ENCODE assay signal across 21 cellular contexts in the genomic region with DNA sequence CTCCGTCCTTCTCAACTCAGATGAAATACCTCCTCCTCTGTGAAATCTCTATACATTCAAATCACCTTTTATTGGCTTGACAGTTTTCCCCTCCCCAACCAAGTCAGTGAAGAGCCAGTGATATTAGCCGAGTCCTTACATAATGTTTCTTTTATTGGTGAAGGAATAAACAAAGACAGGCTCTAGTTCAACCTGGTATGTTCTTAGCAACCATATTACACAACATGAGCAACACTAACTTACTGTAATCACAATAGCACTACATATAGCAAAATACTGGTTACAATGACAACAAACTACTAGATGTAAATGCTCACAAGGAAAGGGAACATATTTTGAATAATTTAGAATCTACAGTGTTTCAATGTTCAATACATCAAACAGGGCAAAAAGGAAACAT. TPM values are rescaled to one million over a fixed set of nuclear protein-coding genes. Genes with fewer than 3 reads are reported as not detected.
DNase-seq lines count a peak whose midpoint lies in the region; ATAC-seq and TF ChIP-seq lines count a peak whose summit lies in the region.
"Had no signal": no experiment of that assay in that cellular context is flagged by ENCODE, and none has a peak within 500 bp of the region (broad histone marks: within the 10 kb centered on the region; RNA-seq: fewer than 3 reads in every experiment).

No MANE protein-coding gene starts in this region.

- peak overlapping the region; percentile 33 for H3K4me3 Mint-ChIP-seq in activated T-cell treated with anti-CD3 and anti-CD28 coated beads, Interleukin-2, amount 50 U/mL, for 4 hours

- no peak overlapping the region for H3K14ac ChIP-seq in trophoblast cell (ENCODE audit: low read length)

- H3K4me1 Mint-ChIP-seq in activated T-cell treated with anti-CD3 and anti-CD28 coated beads, Interleukin-2, amount 50 U/mL, for 4 hours (ENCODE audit: low read depth), result peaks cover 65% of the 10 kb centered on the region

- H2BK12ac ChIP-seq in trophoblast cell (ENCODE audit: low read length), result no peak overlapping the region

- peak overlapping the region; percentile 86 for H3K4ac ChIP-seq in trophoblast cell (ENCODE audit: low read depth, low read length)

- in situ Hi-C loops in SK-MEL-5 (cut with HindIII; ENCODE audit: low pct_unique_long_range_greater_than_20kb, low sequenced_read_pairs), result no loop called here

- H3K4me2 ChIP-seq in fibroblast of lung (ENCODE audit: extremely low read depth, insufficient read depth, low read length) (peak overlapping the region; percentile 7), trophoblast cell (ENCODE audit: low read length) (no peak overlapping the region)

- no peak overlapping the region for H2BK120ac ChIP-seq in trophoblast cell (ENCODE audit: insufficient read depth, low read length, poor library complexity)

- H2AK5ac ChIP-seq in trophoblast cell (ENCODE audit: low read length), result no peak overlapping the region

- H3K79me1 ChIP-seq in trophoblast cell (ENCODE audit: low read length), result no peaks in the 10 kb centered on the region

- no peak overlapping the region for H4K91ac ChIP-seq in trophoblast cell (ENCODE audit: low read depth, low read length)

- CTCF ChIA-PET in HEK293T (lab: Yijun Ruan, JAX), result interaction anchor here (1.1 kb wide), 1 partner anchor 123 kb away, joined by 5 read pairs; no protein-coding TSS in a partner anchor

- H3K4me3 ChIP-seq in fibroblast of lung (replicated peaks in 1 of 4; ENCODE audit: control extremely low read depth in 1 of 4, insufficient read depth in 1 of 4, low read depth in 3 of 4, low read length in 4 of 4) (no peak overlapping the region), trophoblast cell (ENCODE audit: low read depth, low read length) (no peak overlapping the region), adrenal gland (no peak overlapping the region)
- H3K4me3 ChIP-seq: esophagus muscularis mucosa had no signal

- peaks cover 4% of the 10 kb centered on the region for H4K20me1 ChIP-seq in fibroblast of lung (ENCODE audit: control insufficient read depth, extremely low read depth, insufficient read depth, low read length)

- no peaks in the 10 kb centered on the region for H3K9me3 ChIP-seq in fibroblast of lung (ENCODE audit: control insufficient read depth, insufficient read depth, low read depth, low read length)
- H3K9me3 ChIP-seq in trophoblast cell (ENCODE audit: insufficient read depth, low read depth, low read length), result no peaks in the 10 kb centered on the region
- no peaks in the 10 kb centered on the region for H3K9me3 ChIP-seq in adrenal gland (replicated peaks in 1 of 3)
- H3K9me3 ChIP-seq: esophagus muscularis mucosa had no signal

- WGBS in trophoblast cell (ENCODE audit: extremely low coverage, insufficient coverage, insufficient read length), result no CpG with 5 or more reads among the region's 2 CpGs
- WGBS in adrenal gland, 4 donors, result 88 to 97% (median 94%) methylated on average over 2 of the region's 2 CpGs

- no peak overlapping the region for H3K9ac ChIP-seq in fibroblast of lung (ENCODE audit: insufficient read depth, low read length)
- no peak overlapping the region for H3K9ac ChIP-seq in trophoblast cell (ENCODE audit: low read length)

- H3K18ac ChIP-seq in trophoblast cell (ENCODE audit: low read length), result no peak overlapping the region

- peaks cover 3% of the 10 kb centered on the region for H3K9me3 Mint-ChIP-seq in activated T-cell treated with anti-CD3 and anti-CD28 coated beads, Interleukin-2, amount 50 U/mL, for 4 hours

- DNase-seq in activated T-cell treated with anti-CD3 and anti-CD28 coated beads, Interleukin-2, amount 50 U/mL, for 4 hours, result no peak
- no peak for DNase-seq in activated T-cell treated with anti-CD3 and anti-CD28 coated beads, Interleukin-2, amount 50 U/mL, for 1 hour
- peak; percentile 13 for DNase-seq in SK-MEL-5 (ENCODE audit: low read depth, low spot score)
- peak in 1 of 2 donors; percentile 56 for DNase-seq in fibroblast of lung (ENCODE audit: low read depth in 2 of 2)
- no peak for DNase-seq in trophoblast cell
- DNase-seq in HEK293T (ENCODE audit: extremely low spot score), result no peak
- no peak for DNase-seq in adrenal gland
- DNase-seq: ACHN; activated effector memory CD4-positive, alpha-beta T cell treated with Interleukin-2 at 50 U/mL for 16 hours; COR-L47; EL; H7; Kasumi-1; NCI-H345; stimulated activated CD4-positive, alpha-beta T cell treated with anti-CD3 and anti-CD28 coated beads, Interleukin-12 subunit alpha, Interleukin-12 subunit beta, amount 100 ng/mL, for 4 hours; stimulated activated naive CD4-positive, alpha-beta T cell treated with Interleukin-2 at 50 U/mL for 16 hours; WERI-Rb-1 had no signal

- H3K36me3 Mint-ChIP-seq in activated T-cell treated with anti-CD3 and anti-CD28 coated beads, Interleukin-2, amount 50 U/mL, for 4 hours (ENCODE audit: insufficient read depth), result peaks cover 44% of the 10 kb centered on the region

- TF ChIP-seq POLR2A in adrenal gland (IDR thresholded peaks at IDR 0.05), result no peak

- H3K27ac ChIP-seq in fibroblast of lung (ENCODE audit: insufficient read depth, low read length), result no peak overlapping the region
- H3K27ac ChIP-seq in trophoblast cell (ENCODE audit: low read depth, low read length), result no peak overlapping the region
- H3K27ac ChIP-seq in adrenal gland, result no peak overlapping the region
- H3K27ac ChIP-seq: esophagus muscularis mucosa, RWPE1, WERI-Rb-1 had no signal

- intact Hi-C loops in adrenal gland (cut with DNase I), result no loop called here

- H3K36me3 ChIP-seq in fibroblast of lung (ENCODE audit: control insufficient read depth, insufficient read depth, low read length) (peaks cover 1% of the 10 kb centered on the region), trophoblast cell (ENCODE audit: control insufficient read depth in 1 of 2, insufficient read depth in 2 of 2, low read length in 2 of 2) (peaks cover 12 to 13% of the 10 kb centered on the region in 2 experiments), adrenal gland (replicated peaks in 1 of 2) (no peaks in the 10 kb centered on the region)

- H3K27me3 Mint-ChIP-seq in activated T-cell treated with anti-CD3 and anti-CD28 coated beads, Interleukin-2, amount 50 U/mL, for 4 hours (ENCODE audit: low read depth), result no peaks in the 10 kb centered on the region

- H3K4me1 ChIP-seq in fibroblast of lung (ENCODE audit: control insufficient read depth, extremely low read depth, insufficient read depth, low read length) (no peaks in the 10 kb centered on the region), trophoblast cell (ENCODE audit: control insufficient read depth in 1 of 2, insufficient read depth in 2 of 2, low read length in 2 of 2) (no peaks in the 10 kb centered on the region), adrenal gland (replicated peaks in 1 of 2) (peaks cover under 1 to 26% of the 10 kb centered on the region in 2 donors)

- no peak overlapping the region for H4K8ac ChIP-seq in trophoblast cell (ENCODE audit: low read depth, low read length)

- H2AFZ ChIP-seq in fibroblast of lung (ENCODE audit: low read length), result no peak overlapping the region
- no peak overlapping the region for H2AFZ ChIP-seq in trophoblast cell (ENCODE audit: insufficient read depth, low read length, poor library complexity)

- H2BK5ac ChIP-seq in trophoblast cell (ENCODE audit: low read depth, low read length, poor library complexity), result no peak overlapping the region

- no peak overlapping the region for H4K12ac ChIP-seq in trophoblast cell (ENCODE audit: low read depth, low read length)

- H3K79me2 ChIP-seq in fibroblast of lung (ENCODE audit: control insufficient read depth, insufficient read depth, low read length), result peaks cover 93% of the 10 kb centered on the region
- H3K79me2 ChIP-seq in trophoblast cell (ENCODE audit: control insufficient read depth, insufficient read depth, low read length, poor library complexity), result peaks cover 13% of the 10 kb centered on the region

- no peak for ATAC-seq in activated T-cell treated with anti-CD3 and anti-CD28 coated beads, Interleukin-2, amount 50 U/mL, for 4 hours
- ATAC-seq in GM19467 (IDR thresholded peaks at IDR 0.05; ENCODE audit: unreplicated experiment), result no peak
- ATAC-seq: left lobe of liver had no signal

- POLR2A ChIA-PET in HEK293T (lab: Yijun Ruan, JAX), result interaction anchor here (1.2 kb wide), 1 partner anchor 20 kb away, joined by 3 read pairs; a partner anchor contains a TSS

- no peaks in the 10 kb centered on the region for H3K27me3 ChIP-seq in fibroblast of lung (ENCODE audit: control insufficient read depth, insufficient read depth, low read length)
- H3K27me3 ChIP-seq in trophoblast cell (ENCODE audit: insufficient read depth, low read length), result no peaks in the 10 kb centered on the region
- no peaks in the 10 kb centered on the region for H3K27me3 ChIP-seq in adrenal gland
- H3K27me3 ChIP-seq: esophagus muscularis mucosa had no signal

- no peak overlapping the region for H3K23ac ChIP-seq in trophoblast cell (ENCODE audit: low read length)

- TF ChIP-seq CTCF in fibroblast of lung (conservative IDR thresholded peaks at IDR 0.05 in 1 of 2, IDR thresholded peaks at IDR 0.05 in 1 of 2; ENCODE audit: low read depth in 1 of 2, low read length in 2 of 2) (no peak), adrenal gland (IDR thresholded peaks at IDR 0.05) (no peak)

TF ChIP-seq in HEK293T, 16 proteins besides CTCF, POLR2A, EP300 and RAD21 (continues in another document):
- TF ChIP-seq ELF4 (IDR thresholded peaks at IDR 0.05) (no peak), BHLHE40 (IDR thresholded peaks at IDR 0.05; ENCODE audit: borderline replicate concordance) (no peak), FOXA1 (IDR thresholded peaks at IDR 0.05) (no peak), TARDBP (IDR thresholded peaks at IDR 0.05) (no peak), CTBP1 (IDR thresholded peaks at IDR 0.05; ENCODE audit: borderline replicate concordance) (no peak), FOXM1 (IDR thresholded peaks at IDR 0.05; ENCODE audit: borderline replicate concordance) (no peak), NFRKB (IDR thresholded peaks at IDR 0.05) (no peak), SP1 (IDR thresholded peaks at IDR 0.05) (no peak), LEF1 (IDR thresholded peaks at IDR 0.05; ENCODE audit: borderline replicate concordance) (no peak)

RNA-seq across cellular contexts. Expression of a gene that starts 19.9 kb away (rescaled TPM):
- 100 to 1,000 TPM; 235 to 268 (median 261) TPM for total RNA-seq in activated T-cell treated with anti-CD3 and anti-CD28 coated beads, Interleukin-2, amount 50 U/mL, for 4 hours
- total RNA-seq in SK-MEL-5 (2014; rRNA removed; shearing (Covaris generic)), result 188 and 203 TPM in 2 replicates
- polyA plus RNA-seq in SK-MEL-5 (2015; cell fraction: cytosol; rRNA removed), result 99.2 and 116 TPM in 2 replicates
- 745 and 777 TPM in 2 replicates for polyA plus RNA-seq in SK-MEL-5 (2015; cell fraction: nucleus; rRNA removed)
- 105 and 113 TPM in 2 replicates for total RNA-seq in fibroblast of lung
- polyA plus RNA-seq in fibroblast of lung, result 136 and 159 TPM in 2 replicates
- polyA plus RNA-seq in fibroblast of lung (2012), result 81.6 and 105 TPM in 2 replicates
- 21.3 and 33.6 TPM in 2 replicates for polyA minus RNA-seq in fibroblast of lung (ENCODE audit: low replicate concordance)
- 129 TPM in 2 replicates for polyA plus RNA-seq in trophoblast cell (2013)
- 100 to 1,000 TPM in 1 of 8 donors, 10 to 100 TPM in 7; 49.1 to 101 (median 79.0) TPM for total RNA-seq in adrenal gland
- 100 to 1,000 TPM in 1 of 3 donors, 10 to 100 TPM in 2; 42.4 to 129 (median 52.4) TPM for polyA plus RNA-seq in adrenal gland
